8 cellular contexts compared by ENCODE assay signal in genomic region chr14:54902521-54903420, GRCh38. TPM values are rescaled to one million over a fixed set of nuclear protein-coding genes. Genes with fewer than 3 reads are reported as not detected.
DNase-seq lines count a peak whose midpoint lies in the region; ATAC-seq and TF ChIP-seq lines count a peak whose summit lies in the region.

A gene with protein sequence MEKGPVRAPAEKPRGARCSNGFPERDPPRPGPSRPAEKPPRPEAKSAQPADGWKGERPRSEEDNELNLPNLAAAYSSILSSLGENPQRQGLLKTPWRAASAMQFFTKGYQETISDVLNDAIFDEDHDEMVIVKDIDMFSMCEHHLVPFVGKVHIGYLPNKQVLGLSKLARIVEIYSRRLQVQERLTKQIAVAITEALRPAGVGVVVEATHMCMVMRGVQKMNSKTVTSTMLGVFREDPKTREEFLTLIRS (minus strand): TSS chr14:54902826. CDS start chr14:54902663, 163 bp downstream.

- no peaks in the 10 kb centered on the region for H3K27me3 ChIP-seq in GM06990 (replicated peaks; ENCODE audit: control insufficient read depth, insufficient read depth, low read length)
- peaks cover 21% of the 10 kb centered on the region for H3K27me3 ChIP-seq in H7 (ENCODE audit: control insufficient read depth, insufficient read depth, low read length)
- no peaks in the 10 kb centered on the region for H3K27me3 ChIP-seq in Loucy (ENCODE audit: insufficient read depth, low read length, poor library complexity, severe bottlenecking)
- H3K27me3 ChIP-seq in heart right ventricle: no peaks in the 10 kb centered on the region
- peaks cover 0 to 24% (median 0%) of the 10 kb centered on the region in 3 donors for H3K27me3 ChIP-seq in psoas muscle (ENCODE audit: insufficient read depth in 3 of 3, low read length in 2 of 3)

- H3K36me3 ChIP-seq in GM06990 (ENCODE audit: control insufficient read depth, insufficient read depth, low read length) (no peaks in the 10 kb centered on the region), H7 (replicated peaks; ENCODE audit: control insufficient read depth, insufficient read depth, low read length) (no peaks in the 10 kb centered on the region), Loucy (ENCODE audit: insufficient read depth, low read length) (no peaks in the 10 kb centered on the region), heart right ventricle (no peaks in the 10 kb centered on the region), psoas muscle (ENCODE audit: insufficient read depth in 1 of 2, low read depth in 1 of 2) (no peaks in the 10 kb centered on the region)

- H3K9me2 ChIP-seq in Loucy (replicated peaks; ENCODE audit: low read depth, low read length): no peaks in the 10 kb centered on the region

- peaks cover 29% of the 10 kb centered on the region for H3K4me1 Mint-ChIP-seq in activated naive CD4-positive, alpha-beta T cell treated with anti-CD3 and anti-CD28 coated beads, Interleukin-2, amount 50 U/mL, for 24 hours

- TF ChIP-seq CTCF in GM06990 (IDR thresholded peaks at IDR 0.05; ENCODE audit: insufficient read depth, low read length, poor library complexity, severe bottlenecking) (peak; percentile 72), Loucy (conservative IDR thresholded peaks at IDR 0.05; ENCODE audit: low read length) (peak; percentile 73), heart right ventricle (IDR thresholded peaks at IDR 0.05) (peak in 8 of 9 donors; percentile 44 to 79 (median 49)), psoas muscle (IDR thresholded peaks at IDR 0.05) (peak; percentile 12)

- H3K4me1 ChIP-seq in Loucy (ENCODE audit: insufficient read depth, low read length, poor library complexity, severe bottlenecking) (peaks cover 16% of the 10 kb centered on the region), heart right ventricle (peaks cover 0 to 27% (median 10%) of the 10 kb centered on the region in 9 donors), psoas muscle (no peaks in the 10 kb centered on the region)

- peak within 1 kb of the TSS; percentile 90 for H2AFZ ChIP-seq in Loucy (ENCODE audit: low read length)

- no peaks in the 10 kb centered on the region for H3K9me3 ChIP-seq in Loucy (ENCODE audit: insufficient read depth, low read depth, low read length)
- H3K9me3 ChIP-seq in heart right ventricle: no peaks in the 10 kb centered on the region
- H3K9me3 ChIP-seq in psoas muscle: no peaks in the 10 kb centered on the region

- peak within 1 kb of the TSS; percentile 87 for H3K4me3 Mint-ChIP-seq in activated naive CD4-positive, alpha-beta T cell treated with anti-CD3 and anti-CD28 coated beads, Interleukin-2, amount 50 U/mL, for 24 hours

- H3K27me3 Mint-ChIP-seq in activated naive CD4-positive, alpha-beta T cell treated with anti-CD3 and anti-CD28 coated beads, Interleukin-2, amount 50 U/mL, for 24 hours: no peaks in the 10 kb centered on the region

- peaks cover 17% of the 10 kb centered on the region for H3K79me2 ChIP-seq in Loucy (ENCODE audit: insufficient read depth, low read length)

- no peaks in the 10 kb centered on the region for H4K20me1 ChIP-seq in Loucy (ENCODE audit: insufficient read depth, low read length, poor library complexity, severe bottlenecking)

- H3K9ac ChIP-seq in Loucy (ENCODE audit: low read depth, low read length, poor library complexity, severe bottlenecking): peak within 1 kb of the TSS; percentile 77

- H3K4me2 ChIP-seq in Loucy (ENCODE audit: low read depth, low read length, poor library complexity, severe bottlenecking): peak within 1 kb of the TSS; percentile 90

- H3K4me3 ChIP-seq in GM06990 (replicated peaks; ENCODE audit: low read depth, low read length): peak within 1 kb of the TSS; percentile 85
- peak within 1 kb of the TSS; percentile 84 for H3K4me3 ChIP-seq in H7 (ENCODE audit: insufficient read depth, low read depth, low read length)
- H3K4me3 ChIP-seq in Loucy (ENCODE audit: low read length, poor library complexity, severe bottlenecking): peak within 1 kb of the TSS; percentile 84
- peak within 1 kb of the TSS; percentile 74 to 96 (median 88) for H3K4me3 ChIP-seq in heart right ventricle
- peak within 1 kb of the TSS; percentile 70 for H3K4me3 ChIP-seq in psoas muscle

- peak; percentile 93 to 96 (median 94) for ATAC-seq in heart right ventricle
- peak; percentile 80 to 95 (median 90) for ATAC-seq in psoas muscle

- peak within 1 kb of the TSS; percentile 40 to 93 (median 85) for H3K27ac ChIP-seq in heart right ventricle
- peak within 1 kb of the TSS; percentile 56 for H3K27ac ChIP-seq in psoas muscle

- H3K36me3 Mint-ChIP-seq in activated naive CD4-positive, alpha-beta T cell treated with anti-CD3 and anti-CD28 coated beads, Interleukin-2, amount 50 U/mL, for 24 hours: peaks cover 2% of the 10 kb centered on the region

- intact Hi-C loops in heart right ventricle (cut with DNase I) (loop anchor here in 1 of 10 donors (10.0 kb wide), 1 partner anchor 262 kb away; no protein-coding TSS in a partner anchor), psoas muscle (cut with DNase I) (no loop called here)

- H3K9me3 Mint-ChIP-seq in activated naive CD4-positive, alpha-beta T cell treated with anti-CD3 and anti-CD28 coated beads, Interleukin-2, amount 50 U/mL, for 24 hours: no peaks in the 10 kb centered on the region

- WGBS in heart right ventricle, 2 donors: 1% methylated on average over 51 to 83 of the region's 83 CpGs
- WGBS in psoas muscle, 3 donors: 1% methylated on average over 61 to 83 of the region's 83 CpGs

- no peaks in the 10 kb centered on the region for H3F3A ChIP-seq in Loucy (ENCODE audit: low read depth)

- peak; percentile 87 for DNase-seq in GM06990 (ENCODE audit: extremely low read depth, insufficient read length)
- DNase-seq in H7: peak; percentile 94
- DNase-seq in SK-N-DZ (ENCODE audit: low spot score): peak; percentile 72
- DNase-seq in heart right ventricle: peak; percentile 65 to 69
- peak; percentile 56 to 67 for DNase-seq in psoas muscle
- no peak for DNase-seq in putamen (ENCODE audit: low spot score)

- peak within 1 kb of the TSS; percentile 88 for H3K27ac Mint-ChIP-seq in activated naive CD4-positive, alpha-beta T cell treated with anti-CD3 and anti-CD28 coated beads, Interleukin-2, amount 50 U/mL, for 24 hours

RNA-seq across cellular contexts. Expression of the gene that starts here (rescaled TPM):
- 5.5 and 12.1 TPM in 2 replicates for total RNA-seq in H7 (2014; rRNA removed; shearing (Covaris generic))
- 7.0 and 9.2 TPM in 2 replicates for polyA plus RNA-seq in SK-N-DZ (2014; cell fraction: cytosol; rRNA removed)
- polyA plus RNA-seq in SK-N-DZ (2014; cell fraction: nucleus; rRNA removed): 4.4 and 8.7 TPM in 2 replicates
- total RNA-seq in heart right ventricle (10 to 100 TPM in 1 of 10 donors, 1 to 10 TPM in 9; 1.0 to 11.0 (median 2.7) TPM), psoas muscle (1 to 10 TPM in 3 of 4 donors, under 1 TPM in 1; 0.65 to 1.4 (median 1.2) TPM)
- polyA plus RNA-seq in heart right ventricle (1 to 10 TPM; 2.3 to 3.3 TPM), psoas muscle (1 to 10 TPM in 2 of 3 donors, under 1 TPM in 1; 0.91 to 1.2 (median 1.0) TPM)

Comparison
In these comparisons a context has a peak if more than half of its experiments do, and no peak if none do; other contexts are left out.
1. CTCF ChIP-seq: peak in every context shown above with its lines; median percentile 73 in Loucy; 72 in GM06990; 49 in heart right ventricle; 12 in psoas muscle.